In genomic region chr16:69186642-69187386, GRCh38 we compare ENCODE assay signal across 1 cellular context.
TF ChIP-seq lines count a peak whose summit lies in the region.

Gene SNTB2, plus strand, starts transcription at chr16:69187164. Its CDS starts 3 bp downstream, at chr16:69187167.

TF ChIP-seq in IMR-90, 13 proteins besides CTCF, POLR2A, EP300 and RAD21:
- TF ChIP-seq, protein P1, sequence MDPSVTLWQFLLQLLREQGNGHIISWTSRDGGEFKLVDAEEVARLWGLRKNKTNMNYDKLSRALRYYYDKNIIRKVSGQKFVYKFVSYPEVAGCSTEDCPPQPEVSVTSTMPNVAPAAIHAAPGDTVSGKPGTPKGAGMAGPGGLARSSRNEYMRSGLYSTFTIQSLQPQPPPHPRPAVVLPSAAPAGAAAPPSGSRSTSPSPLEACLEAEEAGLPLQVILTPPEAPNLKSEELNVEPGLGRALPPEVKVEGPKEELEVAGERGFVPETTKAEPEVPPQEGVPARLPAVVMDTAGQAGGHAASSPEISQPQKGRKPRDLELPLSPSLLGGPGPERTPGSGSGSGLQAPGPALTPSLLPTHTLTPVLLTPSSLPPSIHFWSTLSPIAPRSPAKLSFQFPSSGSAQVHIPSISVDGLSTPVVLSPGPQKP (IDR thresholded peaks at IDR 0.05; ENCODE audit: borderline replicate concordance, low read depth, low read length), result no peak
- TF ChIP-seq USF2 (IDR thresholded peaks at IDR 0.05; ENCODE audit: low read depth, low read length), result no peak
- no peak for TF ChIP-seq RFX5 (IDR thresholded peaks at IDR 0.05; ENCODE audit: low read depth, low read length)
- TF ChIP-seq MXI1 (IDR thresholded peaks at IDR 0.05; ENCODE audit: borderline replicate concordance, low read depth, low read length), result peak; percentile 68; the same call in 1 of the 2 replicates
- no peak for TF ChIP-seq CHD1 (IDR thresholded peaks at IDR 0.05; ENCODE audit: low read depth, low read length)
- TF ChIP-seq MAZ (IDR thresholded peaks at IDR 0.05; ENCODE audit: borderline replicate concordance, low read depth, low read length), result peak; percentile 91
